ENCODE assay signal across 22 cellular contexts in genomic region chr15:53346583-53346982, GRCh38.
"Had no signal": no experiment of that assay in that cellular context is flagged by ENCODE, and none has a peak within 500 bp of the region (broad histone marks: within the 10 kb centered on the region; RNA-seq: fewer than 3 reads in every experiment).

No MANE protein-coding gene starts in this region.

- DNase-seq: dermis blood vessel endothelial cell; dorsolateral prefrontal cortex; effector CD4-positive, alpha-beta T cell; effector memory CD4-positive, alpha-beta T cell; foreskin keratinocyte; heart left ventricle; hypothalamus; immature natural killer cell; islet precursor cell; kidney; kidney glomerular epithelial cell; left lung; left ventricle myocardium superior; lower lobe of right lung; mesenchymal stem cell had no signal

- FAIRE-seq: colon, endothelial cell of umbilical vein, frontal cortex, kidney had no signal

- H3K4me1 Mint-ChIP-seq: immature natural killer cell, mesothelial cell of epicardium had no signal

- H3K4me3 ChIP-seq: coronary artery, dorsolateral prefrontal cortex, esophagus muscularis mucosa, heart left ventricle, hepatocyte, left lung, lower lobe of right lung had no signal

- H3K4me3 Mint-ChIP-seq: immature natural killer cell, mesothelial cell of epicardium had no signal

- H3K36me3 Mint-ChIP-seq: immature natural killer cell, mesothelial cell of epicardium had no signal

- H3K27me3 ChIP-seq: esophagus muscularis mucosa, foreskin keratinocyte, heart left ventricle, hepatocyte, left lung had no signal

- H3K4me1 ChIP-seq: esophagus muscularis mucosa, foreskin keratinocyte, heart left ventricle, left lung, lower lobe of right lung had no signal

- H3K9me3 ChIP-seq: esophagus muscularis mucosa, heart left ventricle, left lung, lower lobe of right lung had no signal

- H3K36me3 ChIP-seq: esophagus muscularis mucosa, heart left ventricle, left lung, lower lobe of right lung had no signal

- H3K27ac ChIP-seq: coronary artery, dorsolateral prefrontal cortex, esophagus muscularis mucosa, foreskin keratinocyte, heart left ventricle, hepatocyte, left lung, lower lobe of right lung had no signal

- H3K9me3 Mint-ChIP-seq: mesothelial cell of epicardium had no signal

- H3K4me2 ChIP-seq: hepatocyte had no signal

- H3K27ac Mint-ChIP-seq: immature natural killer cell, mesothelial cell of epicardium had no signal

- ATAC-seq: foreskin keratinocyte, heart left ventricle, left lung, left ventricle myocardium superior, lower lobe of right lung had no signal
